ENCODE assay signal across 1 cellular context in the genomic region with DNA sequence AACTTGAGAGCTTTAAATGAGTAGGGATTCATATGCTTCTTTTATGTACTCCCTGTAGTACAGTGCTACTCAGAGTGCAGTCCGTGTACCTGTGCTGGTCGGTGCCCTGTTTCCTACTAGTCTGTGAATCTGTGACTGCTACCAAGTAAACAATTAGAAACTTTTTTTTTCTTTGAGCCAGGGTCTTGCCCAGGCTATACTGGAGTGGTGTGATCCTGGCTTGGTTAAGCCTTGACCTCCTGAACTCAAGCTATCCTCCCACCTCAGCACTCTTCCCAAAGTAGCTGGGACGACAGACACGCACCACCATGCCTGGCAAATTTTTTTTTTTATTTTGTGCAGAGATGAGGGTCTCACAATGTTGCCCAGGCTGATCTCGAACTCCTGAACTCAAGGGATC.
TF ChIP-seq lines count a peak whose summit lies in the region.

No MANE protein-coding gene starts in this region.

TF ChIP-seq in HepG2, 621 proteins besides CTCF, POLR2A, EP300 and RAD21 (continued from another document and continues in another):
- TF ChIP-seq, protein P1, sequence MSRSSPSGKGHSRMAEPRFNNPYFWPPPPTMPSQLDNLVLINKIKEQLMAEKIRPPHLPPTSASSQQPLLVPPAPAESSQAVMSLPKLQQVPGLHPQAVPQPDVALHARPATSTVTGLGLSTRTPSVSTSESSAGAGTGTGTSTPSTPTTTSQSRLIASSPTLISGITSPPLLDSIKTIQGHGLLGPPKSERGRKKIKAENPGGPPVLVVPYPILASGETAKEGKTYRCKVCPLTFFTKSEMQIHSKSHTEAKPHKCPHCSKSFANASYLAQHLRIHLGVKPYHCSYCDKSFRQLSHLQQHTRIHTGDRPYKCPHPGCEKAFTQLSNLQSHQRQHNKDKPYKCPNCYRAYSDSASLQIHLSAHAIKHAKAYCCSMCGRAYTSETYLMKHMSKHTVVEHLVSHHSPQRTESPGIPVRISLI (CRISPR knock-in tag; IDR thresholded peaks at IDR 0.05; ENCODE audit: borderline replicate concordance): peak; percentile 73; the same call in 1 of the 2 replicates
- no peak for TF ChIP-seq POGZ (CRISPR knock-in tag; IDR thresholded peaks at IDR 0.05)
- TF ChIP-seq, protein P2, sequence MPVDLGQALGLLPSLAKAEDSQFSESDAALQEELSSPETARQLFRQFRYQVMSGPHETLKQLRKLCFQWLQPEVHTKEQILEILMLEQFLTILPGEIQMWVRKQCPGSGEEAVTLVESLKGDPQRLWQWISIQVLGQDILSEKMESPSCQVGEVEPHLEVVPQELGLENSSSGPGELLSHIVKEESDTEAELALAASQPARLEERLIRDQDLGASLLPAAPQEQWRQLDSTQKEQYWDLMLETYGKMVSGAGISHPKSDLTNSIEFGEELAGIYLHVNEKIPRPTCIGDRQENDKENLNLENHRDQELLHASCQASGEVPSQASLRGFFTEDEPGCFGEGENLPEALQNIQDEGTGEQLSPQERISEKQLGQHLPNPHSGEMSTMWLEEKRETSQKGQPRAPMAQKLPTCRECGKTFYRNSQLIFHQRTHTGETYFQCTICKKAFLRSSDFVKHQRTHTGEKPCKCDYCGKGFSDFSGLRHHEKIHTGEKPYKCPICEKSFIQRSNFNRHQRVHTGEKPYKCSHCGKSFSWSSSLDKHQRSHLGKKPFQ (CRISPR knock-in tag; IDR thresholded peaks at IDR 0.05; ENCODE audit: insufficient replicate concordance): peak; percentile 35
- TF ChIP-seq NCOR1 (IDR thresholded peaks at IDR 0.05; ENCODE audit: borderline replicate concordance, low read length): no peak
- TF ChIP-seq, protein P3, sequence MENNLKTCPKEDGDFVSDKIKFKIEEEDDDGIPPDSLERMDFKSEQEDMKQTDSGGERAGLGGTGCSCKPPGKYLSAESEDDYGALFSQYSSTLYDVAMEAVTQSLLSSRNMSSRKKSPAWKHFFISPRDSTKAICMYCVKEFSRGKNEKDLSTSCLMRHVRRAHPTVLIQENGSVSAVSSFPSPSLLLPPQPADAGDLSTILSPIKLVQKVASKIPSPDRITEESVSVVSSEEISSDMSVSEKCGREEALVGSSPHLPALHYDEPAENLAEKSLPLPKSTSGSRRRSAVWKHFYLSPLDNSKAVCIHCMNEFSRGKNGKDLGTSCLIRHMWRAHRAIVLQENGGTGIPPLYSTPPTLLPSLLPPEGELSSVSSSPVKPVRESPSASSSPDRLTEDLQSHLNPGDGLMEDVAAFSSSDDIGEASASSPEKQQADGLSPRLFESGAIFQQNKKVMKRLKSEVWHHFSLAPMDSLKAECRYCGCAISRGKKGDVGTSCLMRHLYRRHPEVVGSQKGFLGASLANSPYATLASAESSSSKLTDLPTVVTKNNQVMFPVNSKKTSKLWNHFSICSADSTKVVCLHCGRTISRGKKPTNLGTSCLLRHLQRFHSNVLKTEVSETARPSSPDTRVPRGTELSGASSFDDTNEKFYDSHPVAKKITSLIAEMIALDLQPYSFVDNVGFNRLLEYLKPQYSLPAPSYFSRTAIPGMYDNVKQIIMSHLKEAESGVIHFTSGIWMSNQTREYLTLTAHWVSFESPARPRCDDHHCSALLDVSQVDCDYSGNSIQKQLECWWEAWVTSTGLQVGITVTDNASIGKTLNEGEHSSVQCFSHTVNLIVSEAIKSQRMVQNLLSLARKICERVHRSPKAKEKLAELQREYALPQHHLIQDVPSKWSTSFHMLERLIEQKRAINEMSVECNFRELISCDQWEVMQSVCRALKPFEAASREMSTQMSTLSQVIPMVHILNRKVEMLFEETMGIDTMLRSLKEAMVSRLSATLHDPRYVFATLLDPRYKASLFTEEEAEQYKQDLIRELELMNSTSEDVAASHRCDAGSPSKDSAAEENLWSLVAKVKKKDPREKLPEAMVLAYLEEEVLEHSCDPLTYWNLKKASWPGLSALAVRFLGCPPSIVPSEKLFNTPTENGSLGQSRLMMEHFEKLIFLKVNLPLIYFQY (CRISPR knock-in tag; IDR thresholded peaks at IDR 0.05; ENCODE audit: borderline replicate concordance): no peak
- no peak for TF ChIP-seq MTA3 (CRISPR knock-in tag; IDR thresholded peaks at IDR 0.05)
- TF ChIP-seq MED13 (CRISPR knock-in tag; IDR thresholded peaks at IDR 0.05): peak; percentile 39; the same call in 1 of the 2 replicates
- no peak for TF ChIP-seq MAFK (conservative IDR thresholded peaks at IDR 0.05 in 1 of 2, IDR thresholded peaks at IDR 0.05 in 1 of 2; ENCODE audit: low read length in 2 of 2)
- TF ChIP-seq GATAD2A (CRISPR knock-in tag; IDR thresholded peaks at IDR 0.05): peak; percentile 48; the same call in 1 of the 2 replicates
- no peak for TF ChIP-seq KAT2B (IDR thresholded peaks at IDR 0.05; ENCODE audit: borderline replicate concordance, low read depth, low read length)
- TF ChIP-seq, protein P4, sequence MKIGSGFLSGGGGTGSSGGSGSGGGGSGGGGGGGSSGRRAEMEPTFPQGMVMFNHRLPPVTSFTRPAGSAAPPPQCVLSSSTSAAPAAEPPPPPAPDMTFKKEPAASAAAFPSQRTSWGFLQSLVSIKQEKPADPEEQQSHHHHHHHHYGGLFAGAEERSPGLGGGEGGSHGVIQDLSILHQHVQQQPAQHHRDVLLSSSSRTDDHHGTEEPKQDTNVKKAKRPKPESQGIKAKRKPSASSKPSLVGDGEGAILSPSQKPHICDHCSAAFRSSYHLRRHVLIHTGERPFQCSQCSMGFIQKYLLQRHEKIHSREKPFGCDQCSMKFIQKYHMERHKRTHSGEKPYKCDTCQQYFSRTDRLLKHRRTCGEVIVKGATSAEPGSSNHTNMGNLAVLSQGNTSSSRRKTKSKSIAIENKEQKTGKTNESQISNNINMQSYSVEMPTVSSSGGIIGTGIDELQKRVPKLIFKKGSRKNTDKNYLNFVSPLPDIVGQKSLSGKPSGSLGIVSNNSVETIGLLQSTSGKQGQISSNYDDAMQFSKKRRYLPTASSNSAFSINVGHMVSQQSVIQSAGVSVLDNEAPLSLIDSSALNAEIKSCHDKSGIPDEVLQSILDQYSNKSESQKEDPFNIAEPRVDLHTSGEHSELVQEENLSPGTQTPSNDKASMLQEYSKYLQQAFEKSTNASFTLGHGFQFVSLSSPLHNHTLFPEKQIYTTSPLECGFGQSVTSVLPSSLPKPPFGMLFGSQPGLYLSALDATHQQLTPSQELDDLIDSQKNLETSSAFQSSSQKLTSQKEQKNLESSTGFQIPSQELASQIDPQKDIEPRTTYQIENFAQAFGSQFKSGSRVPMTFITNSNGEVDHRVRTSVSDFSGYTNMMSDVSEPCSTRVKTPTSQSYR (CRISPR knock-in tag; IDR thresholded peaks at IDR 0.05; ENCODE audit: borderline replicate concordance): no peak
- no peak for TF ChIP-seq ZSCAN30 (CRISPR knock-in tag; IDR thresholded peaks at IDR 0.05)
- TF ChIP-seq, protein P5, sequence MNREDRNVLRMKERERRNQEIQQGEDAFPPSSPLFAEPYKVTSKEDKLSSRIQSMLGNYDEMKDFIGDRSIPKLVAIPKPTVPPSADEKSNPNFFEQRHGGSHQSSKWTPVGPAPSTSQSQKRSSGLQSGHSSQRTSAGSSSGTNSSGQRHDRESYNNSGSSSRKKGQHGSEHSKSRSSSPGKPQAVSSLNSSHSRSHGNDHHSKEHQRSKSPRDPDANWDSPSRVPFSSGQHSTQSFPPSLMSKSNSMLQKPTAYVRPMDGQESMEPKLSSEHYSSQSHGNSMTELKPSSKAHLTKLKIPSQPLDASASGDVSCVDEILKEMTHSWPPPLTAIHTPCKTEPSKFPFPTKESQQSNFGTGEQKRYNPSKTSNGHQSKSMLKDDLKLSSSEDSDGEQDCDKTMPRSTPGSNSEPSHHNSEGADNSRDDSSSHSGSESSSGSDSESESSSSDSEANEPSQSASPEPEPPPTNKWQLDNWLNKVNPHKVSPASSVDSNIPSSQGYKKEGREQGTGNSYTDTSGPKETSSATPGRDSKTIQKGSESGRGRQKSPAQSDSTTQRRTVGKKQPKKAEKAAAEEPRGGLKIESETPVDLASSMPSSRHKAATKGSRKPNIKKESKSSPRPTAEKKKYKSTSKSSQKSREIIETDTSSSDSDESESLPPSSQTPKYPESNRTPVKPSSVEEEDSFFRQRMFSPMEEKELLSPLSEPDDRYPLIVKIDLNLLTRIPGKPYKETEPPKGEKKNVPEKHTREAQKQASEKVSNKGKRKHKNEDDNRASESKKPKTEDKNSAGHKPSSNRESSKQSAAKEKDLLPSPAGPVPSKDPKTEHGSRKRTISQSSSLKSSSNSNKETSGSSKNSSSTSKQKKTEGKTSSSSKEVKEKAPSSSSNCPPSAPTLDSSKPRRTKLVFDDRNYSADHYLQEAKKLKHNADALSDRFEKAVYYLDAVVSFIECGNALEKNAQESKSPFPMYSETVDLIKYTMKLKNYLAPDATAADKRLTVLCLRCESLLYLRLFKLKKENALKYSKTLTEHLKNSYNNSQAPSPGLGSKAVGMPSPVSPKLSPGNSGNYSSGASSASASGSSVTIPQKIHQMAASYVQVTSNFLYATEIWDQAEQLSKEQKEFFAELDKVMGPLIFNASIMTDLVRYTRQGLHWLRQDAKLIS (CRISPR knock-in tag; IDR thresholded peaks at IDR 0.05): no peak
- TF ChIP-seq, protein P6, sequence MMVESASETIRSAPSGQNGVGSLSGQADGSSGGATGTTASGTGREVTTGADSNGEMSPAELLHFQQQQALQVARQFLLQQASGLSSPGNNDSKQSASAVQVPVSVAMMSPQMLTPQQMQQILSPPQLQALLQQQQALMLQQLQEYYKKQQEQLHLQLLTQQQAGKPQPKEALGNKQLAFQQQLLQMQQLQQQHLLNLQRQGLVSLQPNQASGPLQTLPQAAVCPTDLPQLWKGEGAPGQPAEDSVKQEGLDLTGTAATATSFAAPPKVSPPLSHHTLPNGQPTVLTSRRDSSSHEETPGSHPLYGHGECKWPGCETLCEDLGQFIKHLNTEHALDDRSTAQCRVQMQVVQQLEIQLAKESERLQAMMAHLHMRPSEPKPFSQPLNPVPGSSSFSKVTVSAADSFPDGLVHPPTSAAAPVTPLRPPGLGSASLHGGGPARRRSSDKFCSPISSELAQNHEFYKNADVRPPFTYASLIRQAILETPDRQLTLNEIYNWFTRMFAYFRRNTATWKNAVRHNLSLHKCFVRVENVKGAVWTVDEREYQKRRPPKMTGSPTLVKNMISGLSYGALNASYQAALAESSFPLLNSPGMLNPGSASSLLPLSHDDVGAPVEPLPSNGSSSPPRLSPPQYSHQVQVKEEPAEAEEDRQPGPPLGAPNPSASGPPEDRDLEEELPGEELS (CRISPR knock-in tag; IDR thresholded peaks at IDR 0.05): 0 out of 2 replicates have a peak, but pooled peaks have one; percentile 26
- TF ChIP-seq ETV5 (CRISPR knock-in tag; IDR thresholded peaks at IDR 0.05; ENCODE audit: borderline replicate concordance): no peak
- no peak for TF ChIP-seq MTF2 (CRISPR knock-in tag; IDR thresholded peaks at IDR 0.05; ENCODE audit: borderline replicate concordance)
- TF ChIP-seq SIX4 (CRISPR knock-in tag; IDR thresholded peaks at IDR 0.05): no peak
- no peak for TF ChIP-seq BCL6 (CRISPR knock-in tag; IDR thresholded peaks at IDR 0.05)
- TF ChIP-seq ZNF816 (CRISPR knock-in tag; IDR thresholded peaks at IDR 0.05; ENCODE audit: borderline replicate concordance): no peak
- TF ChIP-seq ZNF782 (CRISPR knock-in tag; IDR thresholded peaks at IDR 0.05; ENCODE audit: borderline replicate concordance): no peak
- TF ChIP-seq ZNF670 (CRISPR knock-in tag; IDR thresholded peaks at IDR 0.05; ENCODE audit: borderline replicate concordance): no peak
- TF ChIP-seq JDP2 (CRISPR knock-in tag; IDR thresholded peaks at IDR 0.05; ENCODE audit: borderline replicate concordance): no peak
- TF ChIP-seq ZFP37 (CRISPR knock-in tag; IDR thresholded peaks at IDR 0.05; ENCODE audit: borderline replicate concordance): no peak
- TF ChIP-seq NPAS2 (CRISPR knock-in tag; IDR thresholded peaks at IDR 0.05; ENCODE audit: borderline replicate concordance): no peak
- no peak for TF ChIP-seq KDM1A (CRISPR knock-in tag; IDR thresholded peaks at IDR 0.05)
- TF ChIP-seq KDM4B (CRISPR knock-in tag; IDR thresholded peaks at IDR 0.05): no peak
- TF ChIP-seq, protein P7, sequence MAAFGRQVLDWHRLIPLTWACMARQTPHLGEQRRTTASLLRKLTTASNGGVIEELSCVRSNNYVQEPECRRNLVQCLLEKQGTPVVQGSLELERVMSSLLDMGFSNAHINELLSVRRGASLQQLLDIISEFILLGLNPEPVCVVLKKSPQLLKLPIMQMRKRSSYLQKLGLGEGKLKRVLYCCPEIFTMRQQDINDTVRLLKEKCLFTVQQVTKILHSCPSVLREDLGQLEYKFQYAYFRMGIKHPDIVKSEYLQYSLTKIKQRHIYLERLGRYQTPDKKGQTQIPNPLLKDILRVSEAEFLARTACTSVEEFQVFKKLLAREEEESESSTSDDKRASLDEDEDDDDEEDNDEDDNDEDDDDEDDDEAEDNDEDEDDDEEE (CRISPR knock-in tag; IDR thresholded peaks at IDR 0.05): no peak
- TF ChIP-seq CHD4 (IDR thresholded peaks at IDR 0.05; ENCODE audit: borderline replicate concordance, low read length): no peak
- TF ChIP-seq NRL (CRISPR knock-in tag; IDR thresholded peaks at IDR 0.05; ENCODE audit: borderline replicate concordance): no peak
- TF ChIP-seq NFKBIZ (CRISPR knock-in tag; IDR thresholded peaks at IDR 0.05): no peak
- no peak for TF ChIP-seq ZNF567 (CRISPR knock-in tag; IDR thresholded peaks at IDR 0.05; ENCODE audit: borderline replicate concordance)
- TF ChIP-seq AHR (CRISPR knock-in tag; IDR thresholded peaks at IDR 0.05): no peak
- no peak for TF ChIP-seq HHEX (CRISPR knock-in tag; IDR thresholded peaks at IDR 0.05)
- no peak for TF ChIP-seq MIXL1 (CRISPR knock-in tag; IDR thresholded peaks at IDR 0.05)
- no peak for TF ChIP-seq ONECUT2 (CRISPR knock-in tag; IDR thresholded peaks at IDR 0.05)
- no peak for TF ChIP-seq NFYC (CRISPR knock-in tag; IDR thresholded peaks at IDR 0.05)
- TF ChIP-seq JUND (CRISPR knock-in tag; IDR thresholded peaks at IDR 0.05): no peak
- TF ChIP-seq FOXJ3 (CRISPR knock-in tag; IDR thresholded peaks at IDR 0.05; ENCODE audit: borderline replicate concordance): no peak
- peak; percentile 71 for TF ChIP-seq MED1 (CRISPR knock-in tag; IDR thresholded peaks at IDR 0.05)
- TF ChIP-seq, protein P8, sequence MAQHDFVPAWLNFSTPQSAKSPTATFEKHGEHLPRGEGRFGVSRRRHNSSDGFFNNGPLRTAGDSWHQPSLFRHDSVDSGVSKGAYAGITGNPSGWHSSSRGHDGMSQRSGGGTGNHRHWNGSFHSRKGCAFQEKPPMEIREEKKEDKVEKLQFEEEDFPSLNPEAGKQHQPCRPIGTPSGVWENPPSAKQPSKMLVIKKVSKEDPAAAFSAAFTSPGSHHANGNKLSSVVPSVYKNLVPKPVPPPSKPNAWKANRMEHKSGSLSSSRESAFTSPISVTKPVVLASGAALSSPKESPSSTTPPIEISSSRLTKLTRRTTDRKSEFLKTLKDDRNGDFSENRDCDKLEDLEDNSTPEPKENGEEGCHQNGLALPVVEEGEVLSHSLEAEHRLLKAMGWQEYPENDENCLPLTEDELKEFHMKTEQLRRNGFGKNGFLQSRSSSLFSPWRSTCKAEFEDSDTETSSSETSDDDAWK (CRISPR knock-in tag; IDR thresholded peaks at IDR 0.05): no peak
- no peak for TF ChIP-seq ZNF260 (CRISPR knock-in tag; IDR thresholded peaks at IDR 0.05; ENCODE audit: borderline replicate concordance, low read depth)
- TF ChIP-seq, protein P9, sequence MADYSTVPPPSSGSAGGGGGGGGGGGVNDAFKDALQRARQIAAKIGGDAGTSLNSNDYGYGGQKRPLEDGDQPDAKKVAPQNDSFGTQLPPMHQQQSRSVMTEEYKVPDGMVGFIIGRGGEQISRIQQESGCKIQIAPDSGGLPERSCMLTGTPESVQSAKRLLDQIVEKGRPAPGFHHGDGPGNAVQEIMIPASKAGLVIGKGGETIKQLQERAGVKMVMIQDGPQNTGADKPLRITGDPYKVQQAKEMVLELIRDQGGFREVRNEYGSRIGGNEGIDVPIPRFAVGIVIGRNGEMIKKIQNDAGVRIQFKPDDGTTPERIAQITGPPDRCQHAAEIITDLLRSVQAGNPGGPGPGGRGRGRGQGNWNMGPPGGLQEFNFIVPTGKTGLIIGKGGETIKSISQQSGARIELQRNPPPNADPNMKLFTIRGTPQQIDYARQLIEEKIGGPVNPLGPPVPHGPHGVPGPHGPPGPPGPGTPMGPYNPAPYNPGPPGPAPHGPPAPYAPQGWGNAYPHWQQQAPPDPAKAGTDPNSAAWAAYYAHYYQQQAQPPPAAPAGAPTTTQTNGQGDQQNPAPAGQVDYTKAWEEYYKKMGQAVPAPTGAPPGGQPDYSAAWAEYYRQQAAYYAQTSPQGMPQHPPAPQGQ (CRISPR knock-in tag; IDR thresholded peaks at IDR 0.05; ENCODE audit: borderline replicate concordance): no peak
